Comparison of ENCODE assay signal across 1 cellular context in the genomic region with DNA sequence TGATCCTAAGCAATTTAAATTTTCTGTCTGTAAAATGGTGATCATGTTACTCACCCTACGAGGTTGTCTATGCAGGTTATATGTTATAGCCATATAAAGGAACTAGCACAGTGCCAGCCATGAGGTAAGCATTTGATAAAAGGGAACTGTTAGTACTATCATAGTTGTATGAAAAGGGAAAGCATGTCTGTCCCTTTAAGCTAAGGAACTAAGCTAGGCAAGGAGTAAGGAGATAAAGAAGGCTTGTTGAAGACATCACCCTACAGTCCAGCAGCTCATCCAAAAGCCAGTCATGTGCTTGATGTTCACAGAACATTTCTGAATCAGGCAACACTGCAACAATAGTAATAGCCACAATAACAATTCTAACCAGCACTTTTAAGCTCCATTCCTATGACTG.
TF ChIP-seq lines count a peak whose summit lies in the region.

No MANE protein-coding gene starts in this region.

TF ChIP-seq in GM23338, 12 proteins besides CTCF, POLR2A, EP300 and RAD21 (continued from another document):
- TF ChIP-seq, protein P1, sequence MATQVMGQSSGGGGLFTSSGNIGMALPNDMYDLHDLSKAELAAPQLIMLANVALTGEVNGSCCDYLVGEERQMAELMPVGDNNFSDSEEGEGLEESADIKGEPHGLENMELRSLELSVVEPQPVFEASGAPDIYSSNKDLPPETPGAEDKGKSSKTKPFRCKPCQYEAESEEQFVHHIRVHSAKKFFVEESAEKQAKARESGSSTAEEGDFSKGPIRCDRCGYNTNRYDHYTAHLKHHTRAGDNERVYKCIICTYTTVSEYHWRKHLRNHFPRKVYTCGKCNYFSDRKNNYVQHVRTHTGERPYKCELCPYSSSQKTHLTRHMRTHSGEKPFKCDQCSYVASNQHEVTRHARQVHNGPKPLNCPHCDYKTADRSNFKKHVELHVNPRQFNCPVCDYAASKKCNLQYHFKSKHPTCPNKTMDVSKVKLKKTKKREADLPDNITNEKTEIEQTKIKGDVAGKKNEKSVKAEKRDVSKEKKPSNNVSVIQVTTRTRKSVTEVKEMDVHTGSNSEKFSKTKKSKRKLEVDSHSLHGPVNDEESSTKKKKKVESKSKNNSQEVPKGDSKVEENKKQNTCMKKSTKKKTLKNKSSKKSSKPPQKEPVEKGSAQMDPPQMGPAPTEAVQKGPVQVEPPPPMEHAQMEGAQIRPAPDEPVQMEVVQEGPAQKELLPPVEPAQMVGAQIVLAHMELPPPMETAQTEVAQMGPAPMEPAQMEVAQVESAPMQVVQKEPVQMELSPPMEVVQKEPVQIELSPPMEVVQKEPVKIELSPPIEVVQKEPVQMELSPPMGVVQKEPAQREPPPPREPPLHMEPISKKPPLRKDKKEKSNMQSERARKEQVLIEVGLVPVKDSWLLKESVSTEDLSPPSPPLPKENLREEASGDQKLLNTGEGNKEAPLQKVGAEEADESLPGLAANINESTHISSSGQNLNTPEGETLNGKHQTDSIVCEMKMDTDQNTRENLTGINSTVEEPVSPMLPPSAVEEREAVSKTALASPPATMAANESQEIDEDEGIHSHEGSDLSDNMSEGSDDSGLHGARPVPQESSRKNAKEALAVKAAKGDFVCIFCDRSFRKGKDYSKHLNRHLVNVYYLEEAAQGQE (IDR thresholded peaks at IDR 0.05; ENCODE audit: unreplicated experiment), result no peak
- TF ChIP-seq JUNB (IDR thresholded peaks at IDR 0.05; ENCODE audit: unreplicated experiment), result no peak
- TF ChIP-seq ZNF462 (CRISPR knock-in tag; IDR thresholded peaks at IDR 0.05), result no peak
- no peak for TF ChIP-seq EZH2phosphoT487 (IDR thresholded peaks at IDR 0.05; ENCODE audit: unreplicated experiment)
- no peak for TF ChIP-seq POLR2AphosphoS5 (IDR thresholded peaks at IDR 0.05; ENCODE audit: low read depth)
- TF ChIP-seq EZH2 (IDR thresholded peaks at IDR 0.05; ENCODE audit: low read depth, unreplicated experiment), result no peak
- no peak for TF ChIP-seq ETS1 (IDR thresholded peaks at IDR 0.05)
- no peak for TF ChIP-seq ZNF331 (CRISPR knock-in tag; IDR thresholded peaks at IDR 0.05; ENCODE audit: low read depth)
- TF ChIP-seq CREB1 (CRISPR knock-in tag; IDR thresholded peaks at IDR 0.05; ENCODE audit: low read depth), result no peak
